Comparison of ENCODE assay signal across 1 cellular context in genomic region chr15:93087825-93088199, GRCh38.
A peak's percentile ranks its signal among the peaks of the same experiment; 100 is the strongest.
TF ChIP-seq lines count a peak whose summit lies in the region.

No MANE protein-coding gene starts in this region.

TF ChIP-seq in H1, 55 proteins besides CTCF, POLR2A, EP300 and RAD21 (continued from another document):
- TF ChIP-seq, protein P1, sequence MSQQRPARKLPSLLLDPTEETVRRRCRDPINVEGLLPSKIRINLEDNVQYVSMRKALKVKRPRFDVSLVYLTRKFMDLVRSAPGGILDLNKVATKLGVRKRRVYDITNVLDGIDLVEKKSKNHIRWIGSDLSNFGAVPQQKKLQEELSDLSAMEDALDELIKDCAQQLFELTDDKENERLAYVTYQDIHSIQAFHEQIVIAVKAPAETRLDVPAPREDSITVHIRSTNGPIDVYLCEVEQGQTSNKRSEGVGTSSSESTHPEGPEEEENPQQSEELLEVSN (IDR thresholded peaks at IDR 0.05) = peak; percentile 96
